25 cellular contexts compared by ENCODE assay signal in the genomic region with DNA sequence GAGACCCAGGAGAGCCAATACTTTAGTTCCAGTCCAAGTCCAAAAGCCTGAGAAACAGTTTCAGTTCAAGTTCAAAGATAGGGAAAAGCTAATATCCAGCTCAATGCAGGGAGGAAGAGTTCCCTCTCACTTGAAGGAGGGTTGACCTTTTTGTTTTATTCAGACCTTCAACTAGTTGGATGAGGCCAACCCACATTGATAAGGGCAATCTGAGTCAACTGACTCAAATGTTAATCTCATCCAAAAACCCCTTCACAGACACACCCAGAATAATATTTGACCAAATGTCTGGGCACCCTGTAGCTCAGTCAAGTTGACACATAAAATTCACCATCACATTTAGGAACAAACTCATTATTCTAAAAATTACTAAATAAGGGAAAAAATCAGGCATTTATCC.
"Had no signal": no experiment of that assay in that cellular context is flagged by ENCODE, and none has a peak within 500 bp of the region (broad histone marks: within the 10 kb centered on the region; RNA-seq: fewer than 3 reads in every experiment).

No MANE protein-coding gene starts in this region.

- H3K9me3 ChIP-seq: esophagus muscularis mucosa, left lung, lower lobe of right lung, mucosa of descending colon had no signal

- H3K36me3 ChIP-seq: esophagus muscularis mucosa, gastroesophageal sphincter, heart right ventricle, left lung, lower lobe of right lung had no signal

- H3K36me3 Mint-ChIP-seq: mesothelial cell of epicardium had no signal

- H3K27me3 ChIP-seq: esophagus muscularis mucosa, foreskin keratinocyte had no signal

- H3K4me1 ChIP-seq: esophagus muscularis mucosa, foreskin keratinocyte, gastroesophageal sphincter, left lung, lower lobe of right lung had no signal

- DNase-seq: dermis blood vessel endothelial cell; dorsolateral prefrontal cortex; effector CD4-positive, alpha-beta T cell; effector memory CD4-positive, alpha-beta T cell; foreskin keratinocyte; glutamatergic neuron; head of caudate nucleus; heart right ventricle; hippocampal formation; left cardiac atrium; left lung; left ventricle myocardium superior; lower lobe of right lung; mesenchymal stem cell; mucosa of descending colon; naive B cell had no signal

- H3K4me3 Mint-ChIP-seq: mesothelial cell of epicardium, naive B cell had no signal

- H3K27ac ChIP-seq: coronary artery, dorsolateral prefrontal cortex, esophagus muscularis mucosa, foreskin keratinocyte, gastroesophageal sphincter, heart right ventricle, left lung, lower lobe of right lung had no signal

- FAIRE-seq: colon, endometrium, frontal cortex, islet of Langerhans, keratinocyte had no signal

- H3K27ac Mint-ChIP-seq: naive B cell had no signal

- H3K4me3 ChIP-seq: coronary artery, dorsolateral prefrontal cortex, esophagus muscularis mucosa, gastroesophageal sphincter, heart right ventricle, left lung, lower lobe of right lung, mucosa of descending colon had no signal

- ATAC-seq: gastroesophageal sphincter, heart right ventricle, left lung, left ventricle myocardium superior, lower lobe of right lung, mucosa of descending colon had no signal

- H3K4me1 Mint-ChIP-seq: naive B cell had no signal
